ENCODE assay signal across 8 cellular contexts in genomic region chr17:45316271-45317112, GRCh38. TPM values are rescaled to one million over a fixed set of nuclear protein-coding genes. Genes with fewer than 3 reads are reported as not detected.
DNase-seq lines count a peak whose midpoint lies in the region; ATAC-seq and TF ChIP-seq lines count a peak whose summit lies in the region.

Gene MAP3K14 (minus strand): TSS chr17:45317020. CDS start chr17:45290745, 26,275 bp downstream.

- DNase-seq in BJ (ENCODE audit: low read depth) (no peak), germinal center (ENCODE audit: low spot score) (peak; percentile 75), occipital lobe (lab: John Stamatoyannopoulos, UW) (peak; percentile 64)
- DNase-seq in activated naive CD4-positive, alpha-beta T cell treated with anti-CD3 and anti-CD28 coated beads, Interleukin-2, amount 10 ng/mL, durations not matched to agents 7 days and 5 days = peak; percentile 79

- H3K27ac Mint-ChIP-seq in activated naive CD4-positive, alpha-beta T cell treated with anti-CD3 and anti-CD28 coated beads, Interleukin-2, amount 10 ng/mL, durations not matched to agents 7 days and 5 days = peak within 1 kb of the TSS; percentile 96

- POLR2A ChIA-PET in BJ (lab: Charles Lee) = interaction anchor here (0.5 to 1.0 kb wide), 6 partner anchors 9 to 29 kb away, joined by 3 to 6 read pairs (median 5); no protein-coding TSS in a partner anchor

- peaks cover 3% of the 10 kb centered on the region for H3K27me3 Mint-ChIP-seq in activated naive CD4-positive, alpha-beta T cell treated with anti-CD3 and anti-CD28 coated beads, Interleukin-2, amount 10 ng/mL, durations not matched to agents 7 days and 5 days

- H3K36me3 Mint-ChIP-seq in activated naive CD4-positive, alpha-beta T cell treated with anti-CD3 and anti-CD28 coated beads, Interleukin-2, amount 10 ng/mL, durations not matched to agents 7 days and 5 days = peaks cover 32% of the 10 kb centered on the region

- peak within 1 kb of the TSS; percentile 92 for H3K4me3 ChIP-seq in BJ (ENCODE audit: low read depth, low read length)

- H3K27me3 ChIP-seq in BJ (ENCODE audit: control insufficient read depth, insufficient read depth, low read length) = no peaks in the 10 kb centered on the region

- peak; percentile 91 for TF ChIP-seq POLR2A in GM19099 (IDR thresholded peaks at IDR 0.05; ENCODE audit: extremely low read depth, insufficient read length, low read depth)
- peak; percentile 70; the same call in 1 of the 2 replicates for TF ChIP-seq POLR2A in Raji (IDR thresholded peaks at IDR 0.05; ENCODE audit: insufficient read depth, low read depth, low read length)

- peak within 1 kb of the TSS; percentile 81 for H3K4me3 Mint-ChIP-seq in activated naive CD4-positive, alpha-beta T cell treated with anti-CD3 and anti-CD28 coated beads, Interleukin-2, amount 10 ng/mL, durations not matched to agents 7 days and 5 days

- H3K36me3 ChIP-seq in BJ (ENCODE audit: control insufficient read depth, insufficient read depth, low read length) = peaks cover 3% of the 10 kb centered on the region; the same call in 1 of the 2 replicates

- TF ChIP-seq CTCF in BJ (IDR thresholded peaks at IDR 0.05; ENCODE audit: insufficient read depth, low read depth, low read length) = 0 out of 2 replicates have a peak, but pooled peaks have one; percentile 9

- H3K4me1 Mint-ChIP-seq in activated naive CD4-positive, alpha-beta T cell treated with anti-CD3 and anti-CD28 coated beads, Interleukin-2, amount 10 ng/mL, durations not matched to agents 7 days and 5 days = peaks cover 81% of the 10 kb centered on the region

- CTCF ChIA-PET in BJ (lab: Yijun Ruan, JAX) = interaction anchor here (0.5 to 3.3 kb wide), 22 partner anchors 10 to 1000 kb away, joined by 3 to 28 read pairs (median 4); partner anchors contain the start of gene ACBD4
- CTCF ChIA-PET in activated naive CD4-positive, alpha-beta T cell treated with anti-CD3 and anti-CD28 coated beads, Interleukin-2, amount 10 ng/mL, durations not matched to agents 7 days and 5 days (lab: Charles Lee) = interaction anchor here (0.7 to 8.3 kb wide), 15 partner anchors 9 to 181 kb away, joined by 3 to 70 read pairs (median 3); partner anchors contain the start of gene ACBD4

- ATAC-seq in HG03571 (IDR thresholded peaks at IDR 0.05; ENCODE audit: unreplicated experiment) (peak; percentile 13), GM18517 (IDR thresholded peaks at IDR 0.05; ENCODE audit: unreplicated experiment) (no peak)

- H3K9me3 Mint-ChIP-seq in activated naive CD4-positive, alpha-beta T cell treated with anti-CD3 and anti-CD28 coated beads, Interleukin-2, amount 10 ng/mL, durations not matched to agents 7 days and 5 days = no peaks in the 10 kb centered on the region

RNA-seq across cellular contexts. Expression of gene MAP3K14, which starts in this region (rescaled TPM):
- 4.5 and 6.5 TPM in 2 replicates for polyA plus RNA-seq in BJ (2011; rRNA removed)
- 4.0 and 5.9 TPM in 2 replicates for polyA minus RNA-seq in BJ (2011; rRNA and poly(A)+ RNA removed)
- total RNA-seq in occipital lobe = 1.2 TPM
